1 cellular context compared by ENCODE assay signal in the genomic region with DNA sequence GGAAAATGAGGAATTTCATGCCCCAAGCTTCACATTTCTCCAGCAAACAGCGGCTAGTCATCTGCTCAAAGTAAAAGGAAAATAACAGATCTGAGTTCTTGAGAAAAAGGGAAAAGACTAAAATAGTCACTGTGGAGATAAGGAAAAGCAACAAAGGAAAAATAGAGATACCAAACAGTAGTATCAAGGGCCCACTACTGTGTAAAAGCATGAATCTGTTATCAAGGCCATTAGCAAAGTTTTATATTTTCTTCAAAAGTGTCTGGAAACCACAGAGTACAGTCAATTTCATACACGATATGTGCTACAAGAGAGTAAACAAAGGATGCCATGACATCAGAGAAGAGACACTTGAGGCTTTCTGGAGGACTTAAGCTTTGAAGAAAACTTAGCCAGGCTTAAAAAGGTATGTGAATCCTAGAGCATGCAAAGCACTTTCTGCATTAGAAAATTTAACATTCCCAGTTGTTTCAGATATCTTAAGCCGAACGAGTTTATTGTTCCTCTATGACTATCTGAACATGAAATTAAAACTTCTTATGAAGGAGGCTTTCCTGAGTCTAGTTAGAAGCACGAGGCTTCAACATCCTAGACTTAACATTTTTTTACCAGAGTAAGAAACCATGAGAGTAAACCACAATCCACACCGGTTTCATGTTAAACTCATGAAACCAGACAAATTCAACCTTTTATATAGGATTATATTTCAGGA.
TF ChIP-seq lines count a peak whose summit lies in the region.

No MANE protein-coding gene starts in this region.

TF ChIP-seq in GM12878, 131 proteins besides CTCF, POLR2A, EP300 and RAD21 (continued from another document):
- TF ChIP-seq SPI1 (IDR thresholded peaks at IDR 0.05; ENCODE audit: borderline replicate concordance, insufficient read depth, low read depth, low read length) = no peak
TF ChIP-seq in GM12878: peak in this region for 1.
